In genomic region chr7:48109848-48110663, GRCh38 we compare ENCODE assay signal across 8 cellular contexts. TPM values are rescaled to one million over a fixed set of nuclear protein-coding genes. Genes with fewer than 3 reads are reported as not detected.
A peak's percentile ranks its signal among the peaks of the same experiment; 100 is the strongest.
DNase-seq lines count a peak whose midpoint lies in the region; ATAC-seq and FAIRE-seq lines count a peak whose summit lies in the region.

No MANE protein-coding gene starts in this region.

- H3K4me1 ChIP-seq in aorta (ENCODE audit: control insufficient read depth in 1 of 2, insufficient read depth in 2 of 2, low read length in 2 of 2) = no peaks in the 10 kb centered on the region

- H3K9me3 ChIP-seq in aorta (ENCODE audit: control insufficient read depth, low read length) = no peaks in the 10 kb centered on the region

- peaks cover 0 to 10% of the 10 kb centered on the region in 2 donors for H3K36me3 ChIP-seq in aorta (ENCODE audit: control insufficient read depth in 1 of 2, insufficient read depth in 2 of 2, low read length in 1 of 2)

- no peak overlapping the region for H3K4me3 ChIP-seq in aorta (ENCODE audit: low read length in 2 of 2)

- intact Hi-C loops in posterior cingulate gyrus (cut with DNase I) = loop anchor here (1.0 kb wide), 1 partner anchor 165 kb away; no protein-coding TSS in a partner anchor
- intact Hi-C loops in aorta (cut with DNase I) = loop anchor here (1.0 to 5.0 kb wide), 4 partner anchors 73 to 165 kb away; partner anchors contain the start of gene C7orf57 (in 1 of the 2)

- peak; percentile 86 for FAIRE-seq in HTR-8/SVneo (lab: Jason Lieb, UNC)

- H3K27ac ChIP-seq in aorta (ENCODE audit: low read depth in 1 of 2, low read length in 2 of 2) = no peak overlapping the region

- no peaks in the 10 kb centered on the region for H3K27me3 ChIP-seq in aorta (ENCODE audit: control insufficient read depth in 1 of 2, insufficient read depth in 2 of 2, low read length in 1 of 2)

- peak; percentile 90 for ATAC-seq in GM21447 (IDR thresholded peaks at IDR 0.05; ENCODE audit: unreplicated experiment)
- peak; percentile 87 for ATAC-seq in aorta (ENCODE audit: low FRiP score)

- DNase-seq in EH (ENCODE audit: low read depth) = peak; percentile 54
- peak; percentile 71 for DNase-seq in HTR-8/SVneo (ENCODE audit: insufficient read length, low spot score)
- peak; percentile 87 for DNase-seq in RPMI8226
- DNase-seq in activated effector memory CD4-positive, alpha-beta T cell treated with Interleukin-2 at 50 U/mL for 16 hours = peak; percentile 85
- peak; percentile 47 for DNase-seq in globus pallidus (ENCODE audit: low spot score)
- peak; percentile 53 to 95 (median 84) for DNase-seq in posterior cingulate gyrus
- DNase-seq in aorta = peak; percentile 75 to 90

- WGBS in aorta, 2 donors = 16 to 19% methylated on average over 9 of the region's 9 CpGs

RNA-seq across cellular contexts. Expression of gene UPP1, which starts 21.0 kb away (rescaled TPM):
- 10 to 100 TPM; 30.4 to 34.9 TPM for total RNA-seq in aorta
- 10 to 100 TPM; 34.1 to 63.0 TPM for polyA plus RNA-seq in aorta
